Comparison of ENCODE assay signal across 10 cellular contexts in genomic region chr6:147930743-147931142, GRCh38.
"Had no signal": no experiment of that assay in that cellular context is flagged by ENCODE, and none has a peak within 500 bp of the region (broad histone marks: within the 10 kb centered on the region; RNA-seq: fewer than 3 reads in every experiment).

No MANE protein-coding gene starts in this region.

- H3K27ac ChIP-seq: colonic mucosa, hepatocyte, upper lobe of right lung had no signal

- H3K9me3 ChIP-seq: colonic mucosa, upper lobe of right lung had no signal

- H3K36me3 ChIP-seq: colonic mucosa, upper lobe of right lung had no signal

- ATAC-seq: left lobe of liver, T-cell, upper lobe of right lung had no signal

- H3K79me2 ChIP-seq: hepatocyte had no signal

- H2AFZ ChIP-seq: hepatocyte had no signal

- H3K4me1 ChIP-seq: colonic mucosa, upper lobe of right lung had no signal

- H3K27me3 ChIP-seq: colonic mucosa, hepatocyte, upper lobe of right lung had no signal

- DNase-seq: activated CD4-positive, alpha-beta T cell treated with anti-CD3 and anti-CD28 coated beads, Interleukin-2, amount 10 ng/mL, durations not matched to agents 24 days and 14 days; activated naive CD4-positive, alpha-beta T cell treated with anti-CD3 and anti-CD28 coated beads for 36 hours; colonic mucosa; stimulated activated CD4-positive, alpha-beta T cell treated with anti-CD3 and anti-CD28 coated beads, Interleukin-4, amount 100 ng/mL, for 1 hour; stimulated activated CD8-positive, alpha-beta memory T cell treated with anti-CD3 and anti-CD28 coated beads, Interleukin-4, amount 100 ng/mL, for 48 hours; T-cell; T1000; upper lobe of right lung had no signal

- H3K4me3 ChIP-seq: colonic mucosa, hepatocyte, upper lobe of right lung had no signal

- H3K4me2 ChIP-seq: hepatocyte had no signal
